19 cellular contexts compared by ENCODE assay signal in the genomic region with DNA sequence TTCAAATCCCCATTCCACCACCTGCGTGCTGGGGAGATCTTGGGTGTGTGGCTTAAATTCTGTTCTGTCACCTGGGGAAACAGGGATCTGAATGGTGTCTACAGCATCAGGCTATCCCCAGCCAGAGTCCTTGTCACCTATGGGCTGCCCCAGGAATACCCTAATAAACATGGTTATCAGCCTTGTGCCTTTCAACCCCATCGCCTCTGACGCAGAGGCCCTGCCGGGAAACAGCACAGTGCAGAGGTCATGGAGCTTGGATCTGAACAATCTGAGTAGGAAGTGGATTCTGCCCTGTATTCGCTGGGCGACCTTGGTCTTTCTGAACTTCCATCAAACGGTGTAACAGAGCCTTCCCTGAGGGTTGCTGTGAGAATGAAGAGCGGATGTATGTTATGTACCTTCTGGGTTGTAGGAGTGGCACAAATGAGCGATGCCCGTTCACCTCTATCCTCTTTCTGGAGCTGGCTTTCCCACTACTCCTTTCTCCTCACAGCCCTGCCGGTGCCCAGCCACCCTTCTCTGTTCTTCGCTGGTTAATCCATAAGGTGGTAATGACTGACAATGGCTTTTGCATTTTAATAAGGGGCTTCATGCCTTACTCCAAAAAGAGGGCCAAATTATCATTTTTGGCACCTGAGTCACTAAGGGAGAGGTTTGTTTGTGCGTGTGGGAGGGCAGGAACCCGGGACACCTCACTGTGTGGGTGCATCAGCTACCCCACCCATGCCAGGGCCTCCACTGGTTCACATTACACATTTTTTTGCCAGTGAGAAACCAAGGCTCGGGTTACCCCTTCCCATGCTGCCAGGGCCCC.
"Had no signal": no experiment of that assay in that cellular context is flagged by ENCODE, and none has a peak within 500 bp of the region (broad histone marks: within the 10 kb centered on the region; RNA-seq: fewer than 3 reads in every experiment).

No MANE protein-coding gene starts in this region.

- H3K36me3 Mint-ChIP-seq: activated naive CD4-positive, alpha-beta T cell treated with anti-CD3 and anti-CD28 coated beads, Interleukin-2, amount 50 U/mL, for 24 hours; stimulated activated naive B cell treated with anti-CD40 and anti-IgM and Interleukin-4, amounts not matched to agents 10 μg/mL and 1 μg/mL and 100 μg/mL, for 72 hours; WTC11 had no signal

- H3K4me3 Mint-ChIP-seq: activated CD4-positive, alpha-beta memory T cell treated with anti-CD3 and anti-CD28 coated beads, Interleukin-2, amount 10 ng/mL, durations not matched to agents 7 days and 5 days; activated naive CD4-positive, alpha-beta T cell treated with anti-CD3 and anti-CD28 coated beads, Interleukin-2, amount 50 U/mL, for 24 hours; activated T-cell treated with anti-CD3 and anti-CD28 coated beads, Interleukin-2, amount 50 U/mL, for 4 hours; stimulated activated naive B cell treated with anti-CD40 and anti-IgM and Interleukin-4, amounts not matched to agents 10 μg/mL and 1 μg/mL and 100 μg/mL, for 72 hours; WTC11 had no signal

- H3K4me1 Mint-ChIP-seq: activated CD4-positive, alpha-beta memory T cell treated with anti-CD3 and anti-CD28 coated beads, Interleukin-2, amount 10 ng/mL, durations not matched to agents 7 days and 5 days; activated naive CD4-positive, alpha-beta T cell treated with anti-CD3 and anti-CD28 coated beads, Interleukin-2, amount 50 U/mL, for 24 hours; stimulated activated naive B cell treated with anti-CD40 and anti-IgM and Interleukin-4, amounts not matched to agents 10 μg/mL and 1 μg/mL and 100 μg/mL, for 72 hours had no signal

- H3K9me3 ChIP-seq: adrenal gland, esophagus muscularis mucosa, pancreas, uterus had no signal

- H3K27ac ChIP-seq: dorsolateral prefrontal cortex, esophagus muscularis mucosa, pancreas, tibial nerve, uterus had no signal

- FAIRE-seq: pancreas, TTC549 had no signal

- H3K4me1 ChIP-seq: adrenal gland, esophagus muscularis mucosa, pancreas, tibial nerve, uterus had no signal

- H3K27ac Mint-ChIP-seq: activated CD4-positive, alpha-beta memory T cell treated with anti-CD3 and anti-CD28 coated beads, Interleukin-2, amount 10 ng/mL, durations not matched to agents 7 days and 5 days; activated naive CD4-positive, alpha-beta T cell treated with anti-CD3 and anti-CD28 coated beads, Interleukin-2, amount 50 U/mL, for 24 hours; stimulated activated naive B cell treated with anti-CD40 and anti-IgM and Interleukin-4, amounts not matched to agents 10 μg/mL and 1 μg/mL and 100 μg/mL, for 72 hours; WTC11 had no signal

- H3K27me3 Mint-ChIP-seq: activated CD4-positive, alpha-beta memory T cell treated with anti-CD3 and anti-CD28 coated beads, Interleukin-2, amount 10 ng/mL, durations not matched to agents 7 days and 5 days; activated naive CD4-positive, alpha-beta T cell treated with anti-CD3 and anti-CD28 coated beads, Interleukin-2, amount 50 U/mL, for 24 hours; stimulated activated naive B cell treated with anti-CD40 and anti-IgM and Interleukin-4, amounts not matched to agents 10 μg/mL and 1 μg/mL and 100 μg/mL, for 72 hours had no signal

- H3K9me3 Mint-ChIP-seq: activated naive CD4-positive, alpha-beta T cell treated with anti-CD3 and anti-CD28 coated beads, Interleukin-2, amount 50 U/mL, for 24 hours; activated T-cell treated with anti-CD3 and anti-CD28 coated beads, Interleukin-2, amount 50 U/mL, for 4 hours; stimulated activated naive B cell treated with anti-CD40 and anti-IgM and Interleukin-4, amounts not matched to agents 10 μg/mL and 1 μg/mL and 100 μg/mL, for 72 hours had no signal

- DNase-seq: activated CD4-positive, alpha-beta memory T cell treated with anti-CD3 and anti-CD28 coated beads, Interleukin-2, amount 10 ng/mL, durations not matched to agents 7 days and 5 days; activated CD4-positive, alpha-beta T cell treated with anti-CD3 and anti-CD28 coated beads for 4 hours; activated effector memory CD4-positive, alpha-beta T cell treated with Interleukin-2 at 50 U/mL for 16 hours; activated T-cell treated with anti-CD3 and anti-CD28 coated beads, Interleukin-2, amount 50 U/mL, for 4 hours; adrenal gland; dorsolateral prefrontal cortex; hypothalamus; left ventricle myocardium superior; mesendoderm; pancreas; stimulated activated CD4-positive, alpha-beta T cell treated with anti-CD3 and anti-CD28 coated beads, Interleukin-2, amount 100 ng/mL, for 48 hours; stimulated activated naive B cell treated with anti-CD40 and anti-IgM and Interleukin-4, amounts not matched to agents 10 μg/mL and 1 μg/mL and 100 μg/mL, for 72 hours; substantia nigra; uterus had no signal

- H3K27me3 ChIP-seq: adrenal gland, dorsolateral prefrontal cortex, esophagus muscularis mucosa, pancreas, tibial nerve, uterus had no signal

- H3K4me3 ChIP-seq: adrenal gland, dorsolateral prefrontal cortex, esophagus muscularis mucosa, pancreas, tibial nerve, uterus had no signal

- H3K36me3 ChIP-seq: adrenal gland, esophagus muscularis mucosa, pancreas, tibial nerve, uterus had no signal

- ATAC-seq: activated T-cell treated with anti-CD3 and anti-CD28 coated beads, Interleukin-2, amount 50 U/mL, for 4 hours; left ventricle myocardium superior; pancreas; stimulated activated naive B cell treated with anti-CD40 and anti-IgM and Interleukin-4, amounts not matched to agents 10 μg/mL and 1 μg/mL and 100 μg/mL, for 72 hours; WTC11 had no signal
